ENCODE assay signal across 1 cellular context in the genomic region with DNA sequence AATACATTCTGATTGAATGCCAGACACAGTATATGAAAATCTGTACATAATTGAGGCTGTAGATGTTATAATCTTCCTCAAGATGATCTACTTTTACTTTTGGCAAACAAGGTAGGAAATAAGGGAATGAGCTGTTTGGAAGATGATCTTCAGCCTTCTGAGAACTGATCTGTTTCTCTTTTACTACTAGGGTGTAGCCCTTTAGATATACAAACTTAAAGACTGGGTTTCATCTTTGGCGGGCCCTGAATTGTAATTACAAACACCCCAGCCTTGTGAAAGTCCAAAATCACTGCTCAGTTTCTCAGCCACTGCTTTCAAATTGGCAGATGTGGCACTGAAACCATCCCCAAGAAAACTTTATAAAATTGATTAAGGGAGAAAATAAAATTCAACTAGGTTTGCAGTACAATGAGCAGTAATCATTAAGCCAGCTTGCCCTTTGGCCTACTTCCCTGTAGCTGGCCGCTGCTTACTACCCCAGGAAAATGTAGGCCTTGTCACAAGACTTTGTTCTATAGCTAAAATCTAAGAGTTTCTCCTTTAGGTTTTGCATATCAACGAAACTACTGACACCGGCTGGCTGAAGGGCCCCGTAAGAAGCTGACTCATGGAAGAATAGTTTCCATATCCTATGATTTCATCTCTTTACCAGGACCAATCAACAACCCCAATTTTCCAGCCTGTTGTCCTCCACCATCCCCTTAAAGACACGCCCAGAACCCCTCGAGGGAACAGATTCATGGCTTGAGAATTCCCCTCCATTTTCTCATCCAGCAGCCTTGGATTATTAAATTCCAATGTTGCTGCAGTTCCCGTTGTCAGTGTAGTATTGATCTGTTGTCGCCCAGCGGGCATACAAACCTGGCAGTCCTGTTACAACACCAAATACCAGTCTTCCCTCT.
TF ChIP-seq lines count a peak whose summit lies in the region.

No MANE protein-coding gene starts in this region.

TF ChIP-seq in H1, 55 proteins besides CTCF, POLR2A, EP300 and RAD21 (continued from another document):
- TF ChIP-seq TAF1 (IDR thresholded peaks at IDR 0.05; ENCODE audit: low read depth, low read length) (no peak), HDAC6 (IDR thresholded peaks at IDR 0.05; ENCODE audit: low read depth, low read length) (no peak), CREB1 (IDR thresholded peaks at IDR 0.05) (no peak)
